ENCODE assay signal across 1 cellular context in the genomic region with DNA sequence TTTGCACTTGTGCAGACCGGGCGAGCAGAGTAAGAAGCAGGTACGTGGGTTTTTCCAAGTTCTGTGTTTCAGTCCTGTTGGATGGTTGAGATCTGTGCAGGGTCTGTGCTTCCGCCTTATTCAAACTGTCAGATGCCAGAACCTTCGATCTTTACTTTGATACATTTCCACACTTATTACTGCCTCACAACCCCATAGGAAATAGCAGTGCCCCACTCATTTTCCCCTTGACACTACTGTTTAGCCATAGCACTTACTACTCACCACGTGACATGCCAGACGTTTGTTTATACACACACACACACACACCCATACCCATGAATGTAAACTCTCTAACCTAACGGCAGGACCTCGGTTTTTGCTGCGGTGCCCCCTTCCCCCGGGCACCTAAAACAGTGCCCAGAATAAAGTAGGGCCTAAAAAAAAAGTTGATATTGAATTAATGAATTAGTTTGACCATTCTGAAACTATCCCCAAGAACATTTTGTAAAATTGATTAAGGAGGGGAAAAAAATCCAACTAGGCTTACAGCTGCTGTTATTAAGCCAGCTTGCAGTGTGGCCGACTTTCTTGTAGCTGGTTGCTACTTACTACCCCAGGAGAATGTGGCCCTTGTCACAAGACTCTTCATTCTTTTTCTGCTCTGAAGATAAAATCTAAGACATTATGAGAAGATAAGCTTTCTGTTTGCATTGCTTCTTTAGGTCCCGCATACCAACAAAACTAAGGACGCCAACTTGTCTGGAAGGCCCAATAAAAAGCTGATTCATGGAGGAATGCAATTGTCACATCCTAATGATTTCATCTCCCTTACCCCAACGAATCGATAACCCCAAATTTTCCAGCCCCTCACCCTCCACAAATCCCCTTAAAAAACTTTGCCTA.
TF ChIP-seq lines count a peak whose summit lies in the region.

No MANE protein-coding gene starts in this region.

TF ChIP-seq in IMR-90, 13 proteins besides CTCF, POLR2A, EP300 and RAD21:
- TF ChIP-seq FOS (IDR thresholded peaks at IDR 0.05; ENCODE audit: low read depth, low read length) (no peak), RFX5 (IDR thresholded peaks at IDR 0.05; ENCODE audit: low read depth, low read length) (no peak), SMC3 (IDR thresholded peaks at IDR 0.05; ENCODE audit: low read depth, low read length) (no peak), MAFK (IDR thresholded peaks at IDR 0.05; ENCODE audit: low read depth, low read length) (no peak)
- TF ChIP-seq, protein P1, sequence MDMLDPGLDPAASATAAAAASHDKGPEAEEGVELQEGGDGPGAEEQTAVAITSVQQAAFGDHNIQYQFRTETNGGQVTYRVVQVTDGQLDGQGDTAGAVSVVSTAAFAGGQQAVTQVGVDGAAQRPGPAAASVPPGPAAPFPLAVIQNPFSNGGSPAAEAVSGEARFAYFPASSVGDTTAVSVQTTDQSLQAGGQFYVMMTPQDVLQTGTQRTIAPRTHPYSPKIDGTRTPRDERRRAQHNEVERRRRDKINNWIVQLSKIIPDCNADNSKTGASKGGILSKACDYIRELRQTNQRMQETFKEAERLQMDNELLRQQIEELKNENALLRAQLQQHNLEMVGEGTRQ (IDR thresholded peaks at IDR 0.05; ENCODE audit: low read depth, low read length): peak; percentile 77
